Comparison of ENCODE assay signal across 9 cellular contexts in genomic region chr4:98522603-98523395, GRCh38.
DNase-seq lines count a peak whose midpoint lies in the region; ATAC-seq and TF ChIP-seq lines count a peak whose summit lies in the region.
"Had no signal": no experiment of that assay in that cellular context is flagged by ENCODE, and none has a peak within 500 bp of the region (broad histone marks: within the 10 kb centered on the region; RNA-seq: fewer than 3 reads in every experiment).

No MANE protein-coding gene starts in this region.

- peak overlapping the region; percentile 54 for H3K27ac Mint-ChIP-seq in CD4-positive, alpha-beta T cell
- peak overlapping the region; percentile 97 for H3K27ac Mint-ChIP-seq in neural crest cell (ENCODE audit: unreplicated experiment)

- no peaks in the 10 kb centered on the region for H3K9me3 Mint-ChIP-seq in CD4-positive, alpha-beta T cell
- H3K9me3 Mint-ChIP-seq in neural crest cell = no peaks in the 10 kb centered on the region

- H3K27me3 ChIP-seq in CD4-positive, alpha-beta T cell (ENCODE audit: control insufficient read depth, insufficient read depth, low read length) = no peaks in the 10 kb centered on the region

- CTCF ChIA-PET in CD4-positive, alpha-beta T cell (lab: Charles Lee) = no interaction called here

- POLR2A ChIA-PET in CD4-positive, alpha-beta T cell (lab: Charles Lee) = no interaction called here

- no peak for TF ChIP-seq CTCF in CD4-positive, alpha-beta T cell (IDR thresholded peaks at IDR 0.05)
- TF ChIP-seq CTCF in neural crest cell (conservative IDR thresholded peaks at IDR 0.05) = no peak

- no peak overlapping the region for H3K4me3 Mint-ChIP-seq in CD4-positive, alpha-beta T cell
- H3K4me3 Mint-ChIP-seq in neural crest cell = peak overlapping the region; percentile 67

- no peaks in the 10 kb centered on the region for H3K27me3 Mint-ChIP-seq in CD4-positive, alpha-beta T cell
- no peaks in the 10 kb centered on the region for H3K27me3 Mint-ChIP-seq in neural crest cell (ENCODE audit: low read depth)

- no peaks in the 10 kb centered on the region for H3K36me3 Mint-ChIP-seq in CD4-positive, alpha-beta T cell (ENCODE audit: low read depth)
- H3K36me3 Mint-ChIP-seq in neural crest cell (ENCODE audit: low read depth) = no peaks in the 10 kb centered on the region

- no peaks in the 10 kb centered on the region for H3K9me3 ChIP-seq in CD4-positive, alpha-beta T cell (ENCODE audit: control insufficient read depth, low read length)

- H3K27ac ChIP-seq in CD4-positive, alpha-beta T cell (ENCODE audit: low read depth, low read length) = no peak overlapping the region

- peaks cover 67% of the 10 kb centered on the region for H3K4me1 Mint-ChIP-seq in CD4-positive, alpha-beta T cell (ENCODE audit: low read depth)
- peaks cover 83% of the 10 kb centered on the region for H3K4me1 Mint-ChIP-seq in neural crest cell

- no peak for ATAC-seq in CD4-positive, alpha-beta T cell (ENCODE audit: poor library complexity)
- ATAC-seq in GM21825 (IDR thresholded peaks at IDR 0.05; ENCODE audit: unreplicated experiment) = no peak

- intact Hi-C loops in CD4-positive, alpha-beta T cell (cut with DNase I, micrococcal nuclease) = no loop called here

- DNase-seq in CD4-positive, alpha-beta T cell = no peak
- DNase-seq in NCI-H226 (peak; percentile 22), dedifferentiated amniotic fluid mesenchymal stem cell (ENCODE audit: extremely low spot score) (peak; percentile 84), neural crest cell (ENCODE audit: low read depth, low spot score) (no peak), NCI-H1105 (lab: John Stamatoyannopoulos, UW) (no peak), NK-92 (lab: John Stamatoyannopoulos, UW; ENCODE audit: unreplicated experiment) (no peak), NCI-H524 (lab: John Stamatoyannopoulos, UW) (no peak)
- DNase-seq: NCI-H2171 treated with DMSO at 0.1 percent for 48 hours had no signal

Comparison
In these comparisons a context has a peak if more than half of its experiments do, and no peak if none do; other contexts are left out.
1. DNase-seq: peak in NCI-H226 (single experiment) and dedifferentiated amniotic fluid mesenchymal stem cell (single experiment); none in CD4-positive, alpha-beta T cell (0 of 10), neural crest cell (single experiment), NCI-H1105 (single experiment), NK-92 (single experiment) and NCI-H524 (0 of 2).